In genomic region chr16:79449906-79450305, GRCh38 we compare ENCODE assay signal across 31 cellular contexts.
"Had no signal": no experiment of that assay in that cellular context is flagged by ENCODE, and none has a peak within 500 bp of the region (broad histone marks: within the 10 kb centered on the region; RNA-seq: fewer than 3 reads in every experiment).

No MANE protein-coding gene starts in this region.

- H3K27ac ChIP-seq: adrenal gland, breast epithelium, cardiac muscle cell, colonic mucosa, dorsolateral prefrontal cortex had no signal

- ATAC-seq: activated CD4-positive, alpha-beta T cell treated with anti-CD3 and anti-CD28 coated beads for 36 hours; activated CD8-positive, alpha-beta memory T cell treated with anti-CD3 and anti-CD28 coated beads, Interleukin-2, amount 10 ng/mL, durations not matched to agents 7 days and 5 days; activated CD8-positive, alpha-beta T cell treated with anti-CD3 and anti-CD28 coated beads, Interleukin-2, amount 10 ng/mL, durations not matched to agents 7 days and 5 days; activated naive CD8-positive, alpha-beta T cell treated with anti-CD3 and anti-CD28 coated beads, Interleukin-2, amount 50 U/mL, for 24 hours; esophagus mucosa; T-helper 17 cell had no signal

- H3K4me1 ChIP-seq: adrenal gland, breast epithelium, colonic mucosa had no signal

- H3K27me3 ChIP-seq: adrenal gland, breast epithelium, cardiac muscle cell, colonic mucosa had no signal

- H3K36me3 ChIP-seq: adrenal gland, breast epithelium, cardiac muscle cell, colonic mucosa had no signal

- DNase-seq: activated CD4-positive, alpha-beta memory T cell treated with anti-CD3 and anti-CD28 coated beads for 36 hours; activated CD4-positive, alpha-beta T cell treated with anti-CD3 and anti-CD28 coated beads for 36 hours; activated CD4-positive, alpha-beta T cell treated with anti-CD3 and anti-CD28 coated beads, Interleukin-2, amount 10 ng/mL, durations not matched to agents 24 days and 14 days; activated CD4-positive, CD25-positive, alpha-beta regulatory T cell; activated CD4-positive, CD25-positive, alpha-beta regulatory T cell treated with anti-CD3 and anti-CD28 coated beads, Interleukin-2, amount 50 U/mL, for 72 hours; activated CD8-positive, alpha-beta memory T cell treated with anti-CD3 and anti-CD28 coated beads, Interleukin-2, amount 10 ng/mL, durations not matched to agents 7 days and 5 days; activated CD8-positive, alpha-beta memory T cell treated with anti-CD3 and anti-CD28 coated beads, Interleukin-2, amount 50 U/mL, for 4 hours; activated CD8-positive, alpha-beta T cell treated with anti-CD3 and anti-CD28 coated beads, Interleukin-2, amount 10 ng/mL, durations not matched to agents 7 days and 5 days; activated effector memory CD4-positive, alpha-beta T cell treated with anti-CD3 and anti-CD28 coated beads, Interleukin-2, amount 50 U/mL, for 16 hours; activated naive CD4-positive, alpha-beta T cell treated with anti-CD3 and anti-CD28 coated beads for 36 hours; activated naive CD8-positive, alpha-beta T cell treated with anti-CD3 and anti-CD28 coated beads for 36 hours; activated naive CD8-positive, alpha-beta T cell treated with anti-CD3 and anti-CD28 coated beads, Interleukin-2, amount 50 U/mL, for 24 hours; activated T-cell treated with anti-CD3 and anti-CD28 coated beads, Interleukin-2, amount 50 U/mL, for 1 hour; activated T-cell treated with anti-CD3 and anti-CD28 coated beads, Interleukin-2, amount 50 U/mL, for 48 hours; adrenal gland; amygdala; aorta; central memory CD4-positive, alpha-beta T cell; cerebellar nuclear complex; colonic mucosa; dorsolateral prefrontal cortex; effector memory CD4-positive, alpha-beta T cell; endodermal cell; foreskin fibroblast; head of caudate nucleus; T-helper 1 cell; T-helper 17 cell; T1000 had no signal

- H3K9me3 ChIP-seq: adrenal gland, breast epithelium, colonic mucosa had no signal

- H3K4me3 ChIP-seq: adrenal gland, breast epithelium, cardiac muscle cell, colonic mucosa, dorsolateral prefrontal cortex had no signal
